Comparison of ENCODE assay signal across 8 cellular contexts in genomic region chr2:131093066-131093842, GRCh38. TPM values are rescaled to one million over a fixed set of nuclear protein-coding genes. Genes with fewer than 3 reads are reported as not detected.
DNase-seq lines count a peak whose midpoint lies in the region; ATAC-seq and TF ChIP-seq lines count a peak whose summit lies in the region.

TSS of gene FAM168B (minus strand) at chr2:131093460. CDS start at chr2:131082646, 10,814 bp downstream.

- no peaks in the 10 kb centered on the region for H3K27me3 ChIP-seq in psoas muscle (ENCODE audit: insufficient read depth in 3 of 3, low read length in 2 of 3)

- H3K27ac Mint-ChIP-seq in T-helper 1 cell treated with Interleukin-12 subunit alpha and Interleukin-12 subunit beta and Interleukin-4 antibody, amounts not matched to agents 30 μg/mL and 1 μg/mL, for 36 hours: peak within 1 kb of the TSS; percentile 93

- H3K36me3 ChIP-seq in psoas muscle (ENCODE audit: insufficient read depth in 1 of 2, low read depth in 1 of 2) (peaks cover 0 to 27% of the 10 kb centered on the region in 2 donors), urinary bladder (ENCODE audit: insufficient read depth) (peaks cover 1% of the 10 kb centered on the region)

- H3K27me3 Mint-ChIP-seq in T-helper 1 cell treated with Interleukin-12 subunit alpha and Interleukin-12 subunit beta and Interleukin-4 antibody, amounts not matched to agents 30 μg/mL and 1 μg/mL, for 36 hours (ENCODE audit: low read depth): no peaks in the 10 kb centered on the region

- peaks cover 18% of the 10 kb centered on the region for H3K4me1 Mint-ChIP-seq in T-helper 1 cell treated with Interleukin-12 subunit alpha and Interleukin-12 subunit beta and Interleukin-4 antibody, amounts not matched to agents 30 μg/mL and 1 μg/mL, for 36 hours (ENCODE audit: low read depth)

- no peaks in the 10 kb centered on the region for H3K9me3 ChIP-seq in psoas muscle

- DNase-seq in GM13977 (ENCODE audit: low spot score) (peak; percentile 95), NCI-H1417 (lab: John Stamatoyannopoulos, UW) (peak; percentile 87 to 94 (median 93)), amniotic stem cell (lab: John Stamatoyannopoulos, UW) (peak; percentile 64), left cardiac atrium (peak; percentile 91), psoas muscle (peak; percentile 92 to 94)

- H3K27ac ChIP-seq in psoas muscle (peak within 1 kb of the TSS; percentile 95), urinary bladder (ENCODE audit: low read depth) (peak within 1 kb of the TSS; percentile 100)

- WGBS in psoas muscle, 3 donors: 0% methylated on average over 62 to 113 of the region's 113 CpGs
- under 1% methylated on average over 113 of the region's 113 CpGs for WGBS in urinary bladder

- H3K4me3 ChIP-seq in psoas muscle: peak within 1 kb of the TSS; percentile 80
- peak within 1 kb of the TSS; percentile 100 for H3K4me3 ChIP-seq in urinary bladder (ENCODE audit: low read depth, low read length)

- peaks cover 17% of the 10 kb centered on the region for H3K36me3 Mint-ChIP-seq in T-helper 1 cell treated with Interleukin-12 subunit alpha and Interleukin-12 subunit beta and Interleukin-4 antibody, amounts not matched to agents 30 μg/mL and 1 μg/mL, for 36 hours (ENCODE audit: low read depth)

- no peaks in the 10 kb centered on the region for H3K9me3 Mint-ChIP-seq in T-helper 1 cell treated with Interleukin-12 subunit alpha and Interleukin-12 subunit beta and Interleukin-4 antibody, amounts not matched to agents 30 μg/mL and 1 μg/mL, for 36 hours

- peak; percentile 80 for ATAC-seq in HG02763 (IDR thresholded peaks at IDR 0.05; ENCODE audit: unreplicated experiment)
- peak; percentile 98 for ATAC-seq in left cardiac atrium
- peak; percentile 96 to 97 (median 96) for ATAC-seq in psoas muscle

- no peak for TF ChIP-seq CTCF in GM13977 (IDR thresholded peaks at IDR 0.05; ENCODE audit: extremely low read depth, insufficient read depth, missing control alignments)
- no peak for TF ChIP-seq CTCF in psoas muscle (IDR thresholded peaks at IDR 0.05)

- H3K4me1 ChIP-seq in psoas muscle: peaks cover 15% of the 10 kb centered on the region
- no peaks in the 10 kb centered on the region for H3K4me1 ChIP-seq in urinary bladder (ENCODE audit: insufficient read depth)

- in situ Hi-C loops in GM13977 (cut with MboI; ENCODE audit: low pct_unique_long_range_greater_than_20kb, low sequenced_read_pairs, unreplicated experiment): no loop called here

- H3K4me3 Mint-ChIP-seq in T-helper 1 cell treated with Interleukin-12 subunit alpha and Interleukin-12 subunit beta and Interleukin-4 antibody, amounts not matched to agents 30 μg/mL and 1 μg/mL, for 36 hours: peak within 1 kb of the TSS; percentile 92

- intact Hi-C loops in left cardiac atrium (cut with DNase I) (no loop called here), psoas muscle (cut with DNase I) (no loop called here)

RNA-seq across cellular contexts. Expression of gene FAM168B, which starts in this region (rescaled TPM):
- total RNA-seq in left cardiac atrium: 10 to 100 TPM; 78.7 to 94.7 TPM
- total RNA-seq in psoas muscle: 100 to 1,000 TPM in 2 of 4 donors, 10 to 100 TPM in 2; 63.1 to 130 (median 105) TPM
- polyA plus RNA-seq in psoas muscle: 100 to 1,000 TPM in 1 of 3 donors, 10 to 100 TPM in 2; 39.2 to 155 (median 98.8) TPM
- total RNA-seq in urinary bladder: 71.9 TPM
- 120 TPM for polyA plus RNA-seq in urinary bladder

Comparison
In these comparisons a context has a peak if more than half of its experiments do, and no peak if none do; other contexts are left out.
1. Peak in every context shown above with its lines: DNase-seq, ATAC-seq, H3K4me3 ChIP-seq and H3K27ac ChIP-seq.